ENCODE assay signal across 8 cellular contexts in the genomic region with DNA sequence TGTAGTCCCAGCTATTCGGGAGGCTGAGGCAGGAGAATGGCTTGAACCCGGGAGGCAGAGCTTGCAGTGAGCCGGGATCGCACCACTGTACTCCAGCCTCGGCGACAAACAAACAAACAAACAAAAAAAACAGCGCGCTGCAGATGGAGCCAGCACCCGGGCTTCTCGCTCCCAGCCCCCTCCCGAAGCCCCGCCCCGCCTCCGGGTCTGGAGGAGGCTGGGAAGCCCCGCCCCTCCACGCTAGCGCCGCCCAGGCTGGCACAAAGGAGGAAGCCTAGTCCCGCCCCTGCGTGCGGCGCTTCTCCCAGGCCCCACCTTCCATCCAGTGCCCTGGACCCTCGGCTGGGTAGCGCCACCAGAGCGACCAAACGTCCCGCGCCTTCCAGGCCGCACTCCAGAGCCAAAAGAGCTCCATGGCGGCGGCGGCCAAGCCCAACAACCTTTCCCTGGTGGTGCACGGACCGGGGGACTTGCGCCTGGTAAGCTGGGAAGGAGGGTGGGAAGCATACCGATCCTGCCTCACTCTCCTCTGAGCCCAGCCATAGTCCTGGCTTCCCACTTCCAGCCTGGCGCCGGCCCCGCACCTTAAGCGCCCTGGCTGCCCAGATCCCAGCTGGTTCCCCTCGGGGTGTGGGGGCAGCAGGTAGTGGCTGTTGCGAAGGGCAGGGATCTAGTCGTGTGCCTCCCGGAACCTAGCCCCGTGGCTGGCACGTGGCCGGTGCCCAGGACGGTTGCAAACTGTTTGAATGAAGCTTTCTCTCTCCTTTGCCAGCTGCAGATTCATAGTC. TPM values are rescaled to one million over a fixed set of nuclear protein-coding genes. Genes with fewer than 3 reads are reported as not detected.
A peak's percentile ranks its signal among the peaks of the same experiment; 100 is the strongest.
DNase-seq lines count a peak whose midpoint lies in the region; ATAC-seq and TF ChIP-seq lines count a peak whose summit lies in the region.

A gene (plus strand): TSS at position 325 of the 788 bp plus-strand sequence. CDS start 89 bp downstream, at position 414.

- H3K36me3 Mint-ChIP-seq in activated naive CD8-positive, alpha-beta T cell treated with anti-CD3 and anti-CD28 coated beads, Interleukin-2, amount 50 U/mL, for 24 hours (ENCODE audit: low read depth), result peaks cover 7% of the 10 kb centered on the region

- H3K9me3 Mint-ChIP-seq in activated naive CD8-positive, alpha-beta T cell treated with anti-CD3 and anti-CD28 coated beads, Interleukin-2, amount 50 U/mL, for 24 hours, result no peaks in the 10 kb centered on the region

- TF ChIP-seq CTCF in GM12864 (IDR thresholded peaks at IDR 0.05; ENCODE audit: low read depth, low read length, missing control alignments) (peak; percentile 1), SU-DHL-6 (IDR thresholded peaks at IDR 0.05; ENCODE audit: insufficient read depth, low read length, poor library complexity, severe bottlenecking) (no peak), transverse colon (IDR thresholded peaks at IDR 0.05) (no peak)

- H4K12ac ChIP-seq in trophoblast cell (ENCODE audit: low read depth, low read length), result peak within 1 kb of the TSS; percentile 12

- H4K91ac ChIP-seq in trophoblast cell (ENCODE audit: low read depth, low read length), result peak within 1 kb of the TSS; percentile 31

- H3K27me3 ChIP-seq in SU-DHL-6 (ENCODE audit: low read length) (no peaks in the 10 kb centered on the region), trophoblast cell (ENCODE audit: insufficient read depth, low read length) (no peaks in the 10 kb centered on the region), transverse colon (peaks cover 20% of the 10 kb centered on the region)

- no peaks in the 10 kb centered on the region for H3K9me3 ChIP-seq in SU-DHL-6 (ENCODE audit: insufficient read depth, low read length)
- H3K9me3 ChIP-seq in trophoblast cell (ENCODE audit: insufficient read depth, low read depth, low read length), result peaks cover 2% of the 10 kb centered on the region
- H3K9me3 ChIP-seq in transverse colon, result no peaks in the 10 kb centered on the region

- H3K4me2 ChIP-seq in SU-DHL-6 (ENCODE audit: low read depth, low read length, poor library complexity, severe bottlenecking) (peak within 1 kb of the TSS; percentile 51), trophoblast cell (ENCODE audit: low read length) (peak within 1 kb of the TSS; percentile 69)

- H3K14ac ChIP-seq in trophoblast cell (ENCODE audit: low read length), result peak within 1 kb of the TSS; percentile 65

- no peaks in the 10 kb centered on the region for H4K20me1 ChIP-seq in SU-DHL-6 (ENCODE audit: low read depth, low read length)

- no peak within 1 kb of the TSS for H3K27ac ChIP-seq in SU-DHL-6 (ENCODE audit: low read depth, low read length)
- no peak within 1 kb of the TSS for H3K27ac ChIP-seq in trophoblast cell (ENCODE audit: low read depth, low read length)
- peak within 1 kb of the TSS; percentile 67 to 80 (median 72) for H3K27ac ChIP-seq in transverse colon

- H3K4me3 ChIP-seq in GM12864 (ENCODE audit: low read depth, low read length) (peak within 1 kb of the TSS; percentile 85), SU-DHL-6 (ENCODE audit: insufficient read depth, low read length, poor library complexity, severe bottlenecking) (peak within 1 kb of the TSS; percentile 64), trophoblast cell (ENCODE audit: low read depth, low read length) (peak within 1 kb of the TSS; percentile 82), transverse colon (peak within 1 kb of the TSS; percentile 48 to 96 (median 67))

- H3K4ac ChIP-seq in trophoblast cell (ENCODE audit: low read depth, low read length), result peak within 1 kb of the TSS; percentile 4

- in situ Hi-C loops in transverse colon (cut with MboI; ENCODE audit: low pct_ligation_motif_present in 1 of 4, low pct_unique_long_range_greater_than_20kb in 1 of 4, low sequenced_read_pairs in 3 of 4), result no loop called here

- H3K4me1 ChIP-seq in trophoblast cell (ENCODE audit: control insufficient read depth in 1 of 2, insufficient read depth in 2 of 2, low read length in 2 of 2), result peaks cover 5 to 9% of the 10 kb centered on the region in 2 experiments
- H3K4me1 ChIP-seq in transverse colon, result peaks cover 7 to 15% (median 10%) of the 10 kb centered on the region in 4 donors

- H3K36me3 ChIP-seq in SU-DHL-6 (ENCODE audit: low read length), result no peaks in the 10 kb centered on the region
- no peaks in the 10 kb centered on the region for H3K36me3 ChIP-seq in trophoblast cell (ENCODE audit: control insufficient read depth in 1 of 2, insufficient read depth in 2 of 2, low read length in 2 of 2)
- H3K36me3 ChIP-seq in transverse colon, result no peaks in the 10 kb centered on the region

- peak; percentile 97 for ATAC-seq in HG02642 (IDR thresholded peaks at IDR 0.05; ENCODE audit: poor library complexity, unreplicated experiment)
- peak; percentile 98 for ATAC-seq in activated naive CD8-positive, alpha-beta T cell treated with anti-CD3 and anti-CD28 coated beads, Interleukin-2, amount 50 U/mL, for 24 hours

- no CpG with 5 or more reads among the region's 48 CpGs for WGBS in trophoblast cell (ENCODE audit: extremely low coverage, insufficient coverage, insufficient read length)
- 6% methylated on average over 36 of the region's 48 CpGs; no CpG with 5 or more reads in 1 of the 2 donors for WGBS in transverse colon (ENCODE audit: low coverage in 1 of 2), 2 donors

- H3K9me2 ChIP-seq in SU-DHL-6 (replicated peaks; ENCODE audit: insufficient read depth, low read length), result no peaks in the 10 kb centered on the region

- H3K79me2 ChIP-seq in SU-DHL-6 (ENCODE audit: insufficient read depth, low read length) (no peaks in the 10 kb centered on the region), trophoblast cell (ENCODE audit: control insufficient read depth, insufficient read depth, low read length, poor library complexity) (peaks cover 4% of the 10 kb centered on the region)

- H4K8ac ChIP-seq in trophoblast cell (ENCODE audit: low read depth, low read length), result peak within 1 kb of the TSS; percentile 85

- peak within 1 kb of the TSS; percentile 12 for H2BK120ac ChIP-seq in trophoblast cell (ENCODE audit: insufficient read depth, low read length, poor library complexity)

- DNase-seq in GM12864 (ENCODE audit: low read depth) (no peak), NCI-H1105 treated with DMSO at 0.1 percent for 48 hours (lab: John Stamatoyannopoulos, UW) (peak; percentile 64), cardiac septum (ENCODE audit: low spot score) (peak; percentile 98), trophoblast cell (peak; percentile 69 to 80), transverse colon (peak; percentile 96)
- peak; percentile 97 for DNase-seq in activated naive CD8-positive, alpha-beta T cell treated with anti-CD3 and anti-CD28 coated beads, Interleukin-2, amount 50 U/mL, for 24 hours

- H3K4me3 Mint-ChIP-seq in activated naive CD8-positive, alpha-beta T cell treated with anti-CD3 and anti-CD28 coated beads, Interleukin-2, amount 50 U/mL, for 24 hours, result peak within 1 kb of the TSS; percentile 89

- H3K79me1 ChIP-seq in trophoblast cell (ENCODE audit: low read length), result peaks cover 5% of the 10 kb centered on the region

- intact Hi-C loops in cardiac septum (cut with DNase I), result no loop called here
- intact Hi-C loops in transverse colon (cut with DNase I; ENCODE audit: low total_unique reads), result no loop called here

- no peak within 1 kb of the TSS for H3K23ac ChIP-seq in trophoblast cell (ENCODE audit: low read length)

- H3F3A ChIP-seq in SU-DHL-6 (ENCODE audit: insufficient read depth), result no peaks in the 10 kb centered on the region

- H3K9ac ChIP-seq in SU-DHL-6 (ENCODE audit: low read length) (peak within 1 kb of the TSS; percentile 63), trophoblast cell (ENCODE audit: low read length) (peak within 1 kb of the TSS; percentile 34)

- TF ChIP-seq EP300 in transverse colon (IDR thresholded peaks at IDR 0.05; ENCODE audit: low read depth), result no peak

- H3K27ac Mint-ChIP-seq in activated naive CD8-positive, alpha-beta T cell treated with anti-CD3 and anti-CD28 coated beads, Interleukin-2, amount 50 U/mL, for 24 hours, result peak within 1 kb of the TSS; percentile 61

- no peak for TF ChIP-seq POLR2A in transverse colon (IDR thresholded peaks at IDR 0.05)

- H2BK5ac ChIP-seq in trophoblast cell (ENCODE audit: low read depth, low read length, poor library complexity), result peak within 1 kb of the TSS; percentile 2

- peaks cover 9% of the 10 kb centered on the region for H3K27me3 Mint-ChIP-seq in activated naive CD8-positive, alpha-beta T cell treated with anti-CD3 and anti-CD28 coated beads, Interleukin-2, amount 50 U/mL, for 24 hours

- H3K4me1 Mint-ChIP-seq in activated naive CD8-positive, alpha-beta T cell treated with anti-CD3 and anti-CD28 coated beads, Interleukin-2, amount 50 U/mL, for 24 hours, result peaks cover 33% of the 10 kb centered on the region

- H2BK12ac ChIP-seq in trophoblast cell (ENCODE audit: low read length), result no peak within 1 kb of the TSS

- H2AFZ ChIP-seq in SU-DHL-6 (ENCODE audit: low read depth, low read length, severe bottlenecking) (peak within 1 kb of the TSS; percentile 76), trophoblast cell (ENCODE audit: insufficient read depth, low read length, poor library complexity) (peak within 1 kb of the TSS; percentile 75)

- no peak within 1 kb of the TSS for H2AK5ac ChIP-seq in trophoblast cell (ENCODE audit: low read length)

- H3K18ac ChIP-seq in trophoblast cell (ENCODE audit: low read length), result peak within 1 kb of the TSS; percentile 68

RNA-seq across cellular contexts. Expression of the gene that starts here (rescaled TPM):
- total RNA-seq in cardiac septum (4.9 TPM), transverse colon (10 to 100 TPM in 3 of 4 donors, under 1 TPM in 1; 0.75 to 36.2 (median 11.3) TPM)
- 9.3 and 9.7 TPM in 2 replicates for polyA plus RNA-seq in trophoblast cell (2013)

Comparison
In these comparisons a context has a peak if more than half of its experiments do, and no peak if none do; other contexts are left out.
1. H3K27ac ChIP-seq: peak in transverse colon (4 of 4); none in SU-DHL-6 (single experiment) and trophoblast cell (single experiment).
2. Peak in every context shown above with its lines, with median percentiles within 50 percentile points of each other: H3K4me3 ChIP-seq.